In genomic region chr17:37406635-37407455, GRCh38 we compare ENCODE assay signal across 9 cellular contexts. TPM values are rescaled to one million over a fixed set of nuclear protein-coding genes. Genes with fewer than 3 reads are reported as not detected.
DNase-seq lines count a peak whose midpoint lies in the region; ATAC-seq, FAIRE-seq and TF ChIP-seq lines count a peak whose summit lies in the region.
"Had no signal": no experiment of that assay in that cellular context is flagged by ENCODE, and none has a peak within 500 bp of the region (broad histone marks: within the 10 kb centered on the region; RNA-seq: fewer than 3 reads in every experiment).

Gene ACACA, minus strand, starts transcription at chr17:37406836. Its CDS starts 537 bp downstream, at chr17:37406299.
Gene TADA2A, plus strand, starts transcription at chr17:37406886. Its CDS starts 4,480 bp downstream, at chr17:37411366.

- H4K20me1 ChIP-seq in HepG2 (ENCODE audit: insufficient read depth, low read length), result no peaks in the 10 kb centered on the region

- in situ Hi-C loops in HepG2 (cut with HindIII; ENCODE audit: extremely low pct_ligation_motif_present, low pct_unique_long_range_greater_than_20kb), result no loop called here

- TF ChIP-seq CTCF in AG10803 (conservative IDR thresholded peaks at IDR 0.05; ENCODE audit: low read length) (no peak), HepG2 (CRISPR knock-in tag; IDR thresholded peaks at IDR 0.05) (no peak)

- peaks cover 60% of the 10 kb centered on the region for H3K4me1 Mint-ChIP-seq in activated CD4-positive, alpha-beta T cell treated with anti-CD3 and anti-CD28 coated beads, Interleukin-2, amount 10 ng/mL, durations not matched to agents 7 days and 5 days
- peaks cover 38% of the 10 kb centered on the region for H3K4me1 Mint-ChIP-seq in dendritic cell treated with granulocyte-macrophage colony-stimulating factor and Interleukin-4, amounts not matched to agents 40 ng/mL and 50 ng/mL, for 4 days (ENCODE audit: low read depth)

- peak within 1 kb of the TSS; percentile 93 for H3K9ac ChIP-seq in HepG2 (ENCODE audit: insufficient read depth, low read depth, low read length)

- peak within 1 kb of the TSS; percentile 8 for H2AFZ ChIP-seq in HepG2 (ENCODE audit: low read length)

- 0% methylated on average over 14 of the region's 97 CpGs for WGBS in HepG2 (ENCODE audit: low lambda C conversion rate)

- TF ChIP-seq POLR2A in HepG2 (IDR thresholded peaks at IDR 0.05; ENCODE audit: insufficient read depth in 1 of 2, low read depth in 2 of 2, low read length in 2 of 2), result peak; percentile 86 to 90

- no peaks in the 10 kb centered on the region for H3K27me3 Mint-ChIP-seq in activated CD4-positive, alpha-beta T cell treated with anti-CD3 and anti-CD28 coated beads, Interleukin-2, amount 10 ng/mL, durations not matched to agents 7 days and 5 days
- no peaks in the 10 kb centered on the region for H3K27me3 Mint-ChIP-seq in dendritic cell treated with granulocyte-macrophage colony-stimulating factor and Interleukin-4, amounts not matched to agents 40 ng/mL and 50 ng/mL, for 4 days

- H3K4me3 Mint-ChIP-seq in activated CD4-positive, alpha-beta T cell treated with anti-CD3 and anti-CD28 coated beads, Interleukin-2, amount 10 ng/mL, durations not matched to agents 7 days and 5 days, result peak within 1 kb of the TSS; percentile 98
- peak within 1 kb of the TSS; percentile 95 for H3K4me3 Mint-ChIP-seq in dendritic cell treated with granulocyte-macrophage colony-stimulating factor and Interleukin-4, amounts not matched to agents 40 ng/mL and 50 ng/mL, for 4 days

- H3K27ac Mint-ChIP-seq in activated CD4-positive, alpha-beta T cell treated with anti-CD3 and anti-CD28 coated beads, Interleukin-2, amount 10 ng/mL, durations not matched to agents 7 days and 5 days, result peak within 1 kb of the TSS; percentile 99
- peak within 1 kb of the TSS; percentile 93 for H3K27ac Mint-ChIP-seq in dendritic cell treated with granulocyte-macrophage colony-stimulating factor and Interleukin-4, amounts not matched to agents 40 ng/mL and 50 ng/mL, for 4 days

- H3K9me3 ChIP-seq in HepG2 (ENCODE audit: low read length), result no peaks in the 10 kb centered on the region

- H3K36me3 Mint-ChIP-seq in activated CD4-positive, alpha-beta T cell treated with anti-CD3 and anti-CD28 coated beads, Interleukin-2, amount 10 ng/mL, durations not matched to agents 7 days and 5 days (ENCODE audit: low read depth), result peaks cover 34% of the 10 kb centered on the region
- H3K36me3 Mint-ChIP-seq in dendritic cell treated with granulocyte-macrophage colony-stimulating factor and Interleukin-4, amounts not matched to agents 40 ng/mL and 50 ng/mL, for 4 days (ENCODE audit: low read depth), result peaks cover 19% of the 10 kb centered on the region

- POLR2A ChIA-PET in activated CD4-positive, alpha-beta T cell treated with anti-CD3 and anti-CD28 coated beads, Interleukin-2, amount 10 ng/mL, durations not matched to agents 7 days and 5 days (lab: Charles Lee), result interaction anchor here (0.7 to 1.3 kb wide), 2 partner anchors 23 to 830 kb away, joined by 3 to 4 read pairs; no protein-coding TSS in a partner anchor
- POLR2A ChIA-PET in HepG2 (lab: Yijun Ruan, JAX), result interaction anchor here (0.6 to 1.7 kb wide), 14 partner anchors 13 to 380 kb away, joined by 3 to 10 read pairs (median 4); partner anchors contain the start of gene DUSP14

- intact Hi-C loops in dendritic cell treated with granulocyte-macrophage colony-stimulating factor and Interleukin-4, amounts not matched to agents 40 ng/mL and 50 ng/mL, for 4 days (cut with micrococcal nuclease), result loop anchor here (10.0 kb wide), 1 partner anchor 52 kb away; no protein-coding TSS in a partner anchor
- intact Hi-C loops in HepG2 (cut with micrococcal nuclease; ENCODE audit: unreplicated experiment), result no loop called here

- TF ChIP-seq RAD21 in HepG2 (CRISPR knock-in tag; IDR thresholded peaks at IDR 0.05), result peak; percentile 34; the same call in 1 of the 2 replicates

- peak; percentile 73 for DNase-seq in AG10803 (ENCODE audit: low read depth)
- peak; percentile 81 for DNase-seq in NCI-H510A (lab: John Stamatoyannopoulos, UW)
- peak; percentile 75 for DNase-seq in activated CD4-positive, alpha-beta T cell treated with anti-CD3 and anti-CD28 coated beads, Interleukin-2, amount 10 ng/mL, durations not matched to agents 7 days and 5 days
- DNase-seq in HepG2 (ENCODE audit: low spot score), result peak; percentile 63
- DNase-seq in stimulated activated CD4-positive, alpha-beta T cell treated with anti-CD3 and anti-CD28 coated beads, Interleukin-2, amount 100 ng/mL, for 48 hours, result peak; percentile 71 to 73

- no peaks in the 10 kb centered on the region; a peak in 1 of 5 replicates for H3K27me3 ChIP-seq in HepG2 (ENCODE audit: control insufficient read depth in 1 of 2, insufficient read depth in 2 of 2, low read length in 2 of 2)

- TF ChIP-seq EP300 in HepG2 (IDR thresholded peaks at IDR 0.05; ENCODE audit: low read depth in 2 of 2, low read length in 2 of 2), result 0 out of 4 replicates have a peak, but pooled peaks of 1 of the 2 experiments have one; percentile 24
- TF ChIP-seq EP300 in HepG2 (CRISPR knock-in tag; IDR thresholded peaks at IDR 0.05; ENCODE audit: borderline replicate concordance), result no peak

- H3K79me2 ChIP-seq in HepG2 (ENCODE audit: insufficient read depth, low read length), result peaks cover 22% of the 10 kb centered on the region

- H3K4me3 ChIP-seq in AG10803 (ENCODE audit: low read length) (peak within 1 kb of the TSS; percentile 86), HepG2 (replicated peaks in 1 of 3; ENCODE audit: insufficient read depth in 1 of 3, low read depth in 2 of 3, low read length in 3 of 3) (peak within 1 kb of the TSS; percentile 75 to 87 (median 76))

- no TSS peak for BruUV-seq in HepG2 (replicated peaks; lab: Mats Ljungman, UMichigan)

- ATAC-seq in GM19035 (IDR thresholded peaks at IDR 0.05; ENCODE audit: unreplicated experiment), result peak; percentile 77
- peak; percentile 79 for ATAC-seq in HG03280 (IDR thresholded peaks at IDR 0.05; ENCODE audit: unreplicated experiment)
- peak; percentile 96 for ATAC-seq in HepG2

- peak within 1 kb of the TSS; percentile 89 for H3K27ac ChIP-seq in HepG2 (ENCODE audit: extremely low read length, insufficient read depth, low read length)

- CTCF ChIA-PET in activated CD4-positive, alpha-beta T cell treated with anti-CD3 and anti-CD28 coated beads, Interleukin-2, amount 10 ng/mL, durations not matched to agents 7 days and 5 days (lab: Charles Lee), result interaction anchor here (0.6 to 2.3 kb wide), 5 partner anchors 14 to 51 kb away, joined by 3 to 7 read pairs (median 4); no protein-coding TSS in a partner anchor
- CTCF ChIA-PET in HepG2 (lab: Yijun Ruan, JAX; ENCODE audit: low intra/inter-chr PET ratio, low total read pairs), result no interaction called here

- no peaks in the 10 kb centered on the region for H3K9me3 Mint-ChIP-seq in activated CD4-positive, alpha-beta T cell treated with anti-CD3 and anti-CD28 coated beads, Interleukin-2, amount 10 ng/mL, durations not matched to agents 7 days and 5 days
- no peaks in the 10 kb centered on the region for H3K9me3 Mint-ChIP-seq in dendritic cell treated with granulocyte-macrophage colony-stimulating factor and Interleukin-4, amounts not matched to agents 40 ng/mL and 50 ng/mL, for 4 days

- H3K36me3 ChIP-seq in HepG2 (replicated peaks in 1 of 2; ENCODE audit: control insufficient read depth in 1 of 2, insufficient read depth in 2 of 2, low read length in 2 of 2), result peaks cover 2% of the 10 kb centered on the region in 2 experiments; a peak in 3 of 5 replicates

- H3K4me2 ChIP-seq in HepG2 (ENCODE audit: low read depth, low read length), result peak within 1 kb of the TSS; percentile 92

- FAIRE-seq in HepG2 (lab: Jason Lieb, UNC), result no peak
- FAIRE-seq: TTC549 had no signal

- peaks cover 34% of the 10 kb centered on the region for H3K4me1 ChIP-seq in HepG2 (ENCODE audit: insufficient read depth, low read length)

RNA-seq across cellular contexts. Expression of gene ACACA, which starts in this region (rescaled TPM):
- total RNA-seq in activated CD4-positive, alpha-beta T cell treated with anti-CD3 and anti-CD28 coated beads, Interleukin-2, amount 10 ng/mL, durations not matched to agents 7 days and 5 days, result 10 to 100 TPM; 38.7 TPM
- 47.2 and 66.3 TPM in 2 replicates for total RNA-seq in HepG2 (2016; rRNA removed; fragmentation: Illumina TruSeq; extraction: Trizol)
- 22.2 and 23.4 TPM in 2 replicates for total RNA-seq in HepG2 (2016; cell fraction: cytosol; rRNA removed; fragmentation: Illumina TruSeq; extraction: Trizol; ENCODE audit: low read depth)
- 47.1 and 54.7 TPM in 2 replicates for total RNA-seq in HepG2 (2016; cell fraction: insoluble cytoplasmic fraction; rRNA removed; fragmentation: Illumina TruSeq; extraction: Trizol)
- total RNA-seq in HepG2 (2016; cell fraction: membrane; rRNA removed; fragmentation: Illumina TruSeq; extraction: Trizol), result 23.7 and 24.5 TPM in 2 replicates
- 104 and 116 TPM in 2 replicates for total RNA-seq in HepG2 (2016; cell fraction: nucleus; rRNA removed; fragmentation: Illumina TruSeq; extraction: Trizol)
- 39.2 and 41.7 TPM in 2 replicates for polyA plus RNA-seq in HepG2 (2011; rRNA removed)
- 21.4 and 33.5 TPM in 2 replicates for polyA plus RNA-seq in HepG2 (2011; cell fraction: cytosol; rRNA removed)
- polyA plus RNA-seq in HepG2 (2011; cell fraction: nucleus; rRNA removed), result 41.1 and 52.5 TPM in 2 replicates
- polyA plus RNA-seq in HepG2 (2012), result 33.4 and 43.9 TPM in 2 replicates
- 16.6 and 18.4 TPM in 2 replicates for polyA plus RNA-seq in HepG2 (2016; cell fraction: cytosol; fragmentation: Illumina TruSeq; extraction: Trizol; ENCODE audit: low read depth)
- 45.2 and 51.9 TPM in 2 replicates for polyA plus RNA-seq in HepG2 (2016; cell fraction: insoluble cytoplasmic fraction; fragmentation: Illumina TruSeq; extraction: Trizol; ENCODE audit: low read depth)
- polyA plus RNA-seq in HepG2 (2016; cell fraction: membrane; fragmentation: Illumina TruSeq; extraction: Trizol; ENCODE audit: low read depth), result 16.1 and 16.7 TPM in 2 replicates
- 95.1 and 97.4 TPM in 2 replicates for polyA plus RNA-seq in HepG2 (2016; cell fraction: nucleus; fragmentation: Illumina TruSeq; extraction: Trizol; ENCODE audit: insufficient read depth, low read depth)
- polyA minus RNA-seq in HepG2 (2011; rRNA and poly(A)+ RNA removed; ENCODE audit: low replicate concordance), result 221 and 344 TPM in 2 replicates
- polyA minus RNA-seq in HepG2 (2011; cell fraction: cytosol; rRNA and poly(A)+ RNA removed), result 81.0 and 94.9 TPM in 2 replicates
- polyA minus RNA-seq in HepG2 (2011; cell fraction: nucleus; rRNA and poly(A)+ RNA removed), result 194 and 291 TPM in 2 replicates

RNA-seq across cellular contexts. Expression of gene TADA2A, which starts in this region (rescaled TPM):
- total RNA-seq in activated CD4-positive, alpha-beta T cell treated with anti-CD3 and anti-CD28 coated beads, Interleukin-2, amount 10 ng/mL, durations not matched to agents 7 days and 5 days, result 10 to 100 TPM; 40.9 to 45.0 TPM
- 13.0 and 14.0 TPM in 2 replicates for total RNA-seq in HepG2 (2016; rRNA removed; fragmentation: Illumina TruSeq; extraction: Trizol)
- total RNA-seq in HepG2 (2016; cell fraction: cytosol; rRNA removed; fragmentation: Illumina TruSeq; extraction: Trizol; ENCODE audit: low read depth), result 16.2 and 17.6 TPM in 2 replicates
- total RNA-seq in HepG2 (2016; cell fraction: insoluble cytoplasmic fraction; rRNA removed; fragmentation: Illumina TruSeq; extraction: Trizol), result 12.8 and 14.6 TPM in 2 replicates
- 9.2 and 10.7 TPM in 2 replicates for total RNA-seq in HepG2 (2016; cell fraction: membrane; rRNA removed; fragmentation: Illumina TruSeq; extraction: Trizol)
- 14.0 and 16.9 TPM in 2 replicates for total RNA-seq in HepG2 (2016; cell fraction: nucleus; rRNA removed; fragmentation: Illumina TruSeq; extraction: Trizol)
- polyA plus RNA-seq in HepG2 (2011; rRNA removed), result 5.8 and 8.0 TPM in 2 replicates
- 3.8 and 4.1 TPM in 2 replicates for polyA plus RNA-seq in HepG2 (2011; cell fraction: cytosol; rRNA removed)
- polyA plus RNA-seq in HepG2 (2011; cell fraction: nucleus; rRNA removed), result 16.7 and 17.1 TPM in 2 replicates
- 6.0 and 10.9 TPM in 2 replicates for polyA plus RNA-seq in HepG2 (2012)
- 1.7 and 2.1 TPM in 2 replicates for polyA plus RNA-seq in HepG2 (2016; cell fraction: cytosol; fragmentation: Illumina TruSeq; extraction: Trizol; ENCODE audit: low read depth)
- 10.1 and 10.8 TPM in 2 replicates for polyA plus RNA-seq in HepG2 (2016; cell fraction: insoluble cytoplasmic fraction; fragmentation: Illumina TruSeq; extraction: Trizol; ENCODE audit: low read depth)
- 3.2 and 3.3 TPM in 2 replicates for polyA plus RNA-seq in HepG2 (2016; cell fraction: membrane; fragmentation: Illumina TruSeq; extraction: Trizol; ENCODE audit: low read depth)
- polyA plus RNA-seq in HepG2 (2016; cell fraction: nucleus; fragmentation: Illumina TruSeq; extraction: Trizol; ENCODE audit: insufficient read depth, low read depth), result 22.7 and 24.8 TPM in 2 replicates
- 12.8 and 44.5 TPM in 2 replicates for polyA minus RNA-seq in HepG2 (2011; rRNA and poly(A)+ RNA removed; ENCODE audit: low replicate concordance)
- polyA minus RNA-seq in HepG2 (2011; cell fraction: cytosol; rRNA and poly(A)+ RNA removed), result 3.3 and 5.7 TPM in 2 replicates
- 35.1 and 38.5 TPM in 2 replicates for polyA minus RNA-seq in HepG2 (2011; cell fraction: nucleus; rRNA and poly(A)+ RNA removed)

Comparison
In these comparisons a context has a peak if more than half of its experiments do, and no peak if none do; other contexts are left out.
1. Peak in every context shown above with its lines: DNase-seq, ATAC-seq, H3K4me3 ChIP-seq and H3K27ac ChIP-seq.